Comparison of ENCODE assay signal across 8 cellular contexts in genomic region chr2:195535911-195536522, GRCh38.
DNase-seq lines count a peak whose midpoint lies in the region; ATAC-seq, FAIRE-seq and TF ChIP-seq lines count a peak whose summit lies in the region.

No MANE protein-coding gene starts in this region.

- H3K36me3 ChIP-seq in MG63, result no peaks in the 10 kb centered on the region

- 0 out of 2 replicates have a peak, but pooled peaks cover 4% of the 10 kb centered on the region for H3K9me3 ChIP-seq in MG63

- peak; percentile 79 for ATAC-seq in GM19043 (IDR thresholded peaks at IDR 0.05; ENCODE audit: low read depth, unreplicated experiment)
- peak; percentile 85 for ATAC-seq in HG03103 (IDR thresholded peaks at IDR 0.05; ENCODE audit: low read depth, unreplicated experiment)

- no peak for FAIRE-seq in D721Med (lab: Jason Lieb, UNC)

- H3K4me3 ChIP-seq in MG63, result no peak overlapping the region

- no peaks in the 10 kb centered on the region for H3K27me3 ChIP-seq in MG63

- peak; percentile 26 to 98 (median 56) for DNase-seq in T-helper 2 cell
- DNase-seq in activated naive CD8-positive, alpha-beta T cell treated with anti-CD3 and anti-CD28 coated beads, Interleukin-2, amount 50 U/mL, for 16 hours (ENCODE audit: low read depth, low spot score), result peak; percentile 21
- peak; percentile 52 for DNase-seq in stimulated activated CD4-positive, alpha-beta T cell treated with anti-CD3 and anti-CD28 coated beads, Interleukin-4, amount 100 ng/mL, for 1 hour
- no peak for DNase-seq in MG63
- DNase-seq in hippocampal formation (lab: John Stamatoyannopoulos, UW), result no peak
- DNase-seq in D721Med (ENCODE audit: insufficient read length, low spot score), result no peak

- TF ChIP-seq CTCF in D721Med (IDR thresholded peaks at IDR 0.05; ENCODE audit: insufficient read depth, missing control alignments), result no peak

Comparison
In these comparisons a context has a peak if more than half of its experiments do, and no peak if none do; other contexts are left out.
1. DNase-seq: peak in T-helper 2 cell (5 of 5), activated naive CD8-positive, alpha-beta T cell treated with anti-CD3 and anti-CD28 coated beads, Interleukin-2, amount 50 U/mL, for 16 hours (single experiment) and stimulated activated CD4-positive, alpha-beta T cell treated with anti-CD3 and anti-CD28 coated beads, Interleukin-4, amount 100 ng/mL, for 1 hour (single experiment); none in MG63 (single experiment), hippocampal formation (0 of 2) and D721Med (single experiment).